8 cellular contexts compared by ENCODE assay signal in genomic region chr17:79843917-79844815, GRCh38. TPM values are rescaled to one million over a fixed set of nuclear protein-coding genes. Genes with fewer than 3 reads are reported as not detected.
DNase-seq lines count a peak whose midpoint lies in the region; ATAC-seq lines count a peak whose summit lies in the region.

No MANE protein-coding gene starts in this region.

- H3K27me3 Mint-ChIP-seq in activated T-cell treated with anti-CD3 and anti-CD28 coated beads, Interleukin-2, amount 50 U/mL, for 72 hours (ENCODE audit: low read depth) = peaks cover 29% of the 10 kb centered on the region

- H3K27ac Mint-ChIP-seq in activated T-cell treated with anti-CD3 and anti-CD28 coated beads, Interleukin-2, amount 50 U/mL, for 72 hours = no peak overlapping the region

- DNase-seq in activated T-cell treated with anti-CD3 and anti-CD28 coated beads, Interleukin-2, amount 50 U/mL, for 72 hours = peak in 1 of 2 donors; percentile 29
- no peak for DNase-seq in activated T-cell treated with anti-CD3 and anti-CD28 coated beads, Interleukin-2, amount 50 U/mL, for 48 hours
- DNase-seq in SJSA1 (ENCODE audit: low read depth in 1 of 2, low spot score in 2 of 2) = peak; percentile 73 to 83
- peak; percentile 73 for DNase-seq in myocyte (ENCODE audit: low read depth)
- DNase-seq in cerebellar cortex (ENCODE audit: low spot score) = no peak

- 1 to 2% methylated on average over 73 to 84 of the region's 84 CpGs for WGBS in esophagus, 2 donors

- peaks cover 24% of the 10 kb centered on the region for H3K4me1 Mint-ChIP-seq in activated T-cell treated with anti-CD3 and anti-CD28 coated beads, Interleukin-2, amount 50 U/mL, for 72 hours (ENCODE audit: low read depth)

- H3K4me3 ChIP-seq in SJSA1 (peak overlapping the region; percentile 41), esophagus (ENCODE audit: low read depth in 1 of 2, low read length in 2 of 2) (peak overlapping the region; percentile 43 to 47)

- peak overlapping the region; percentile 81 to 93 for H3K4me3 Mint-ChIP-seq in activated T-cell treated with anti-CD3 and anti-CD28 coated beads, Interleukin-2, amount 50 U/mL, for 72 hours

- H3K9me3 Mint-ChIP-seq in activated T-cell treated with anti-CD3 and anti-CD28 coated beads, Interleukin-2, amount 50 U/mL, for 72 hours = no peaks in the 10 kb centered on the region

- H3K27ac ChIP-seq in SJSA1 (peak overlapping the region; percentile 60), esophagus (ENCODE audit: low read depth in 2 of 2, low read length in 1 of 2) (peak overlapping the region; percentile 12 to 67)

- H3K27me3 ChIP-seq in SJSA1 (replicated peaks) (peaks cover 43% of the 10 kb centered on the region), esophagus (ENCODE audit: control insufficient read depth in 1 of 2, insufficient read depth in 2 of 2, low read length in 2 of 2) (peaks cover 0 to 22% of the 10 kb centered on the region in 2 donors)

- ATAC-seq in activated T-cell treated with anti-CD3 and anti-CD28 coated beads, Interleukin-2, amount 50 U/mL, for 72 hours (replicated peaks in 1 of 2) = no peak
- ATAC-seq in HG02642 (IDR thresholded peaks at IDR 0.05; ENCODE audit: poor library complexity, unreplicated experiment) (no peak), GM19452 (IDR thresholded peaks at IDR 0.05; ENCODE audit: unreplicated experiment) (no peak)

- H3K9me3 ChIP-seq in SJSA1 (replicated peaks) = peaks cover 31% of the 10 kb centered on the region
- H3K9me3 ChIP-seq in esophagus (ENCODE audit: control insufficient read depth in 2 of 2, insufficient read depth in 1 of 2, low read depth in 1 of 2, low read length in 1 of 2) = peaks cover 0 to 5% of the 10 kb centered on the region in 2 donors

- peaks cover 52% of the 10 kb centered on the region for H3K4me1 ChIP-seq in SJSA1 (replicated peaks)
- peaks cover 6 to 15% of the 10 kb centered on the region in 2 donors for H3K4me1 ChIP-seq in esophagus (ENCODE audit: control insufficient read depth in 2 of 2, insufficient read depth in 2 of 2, low read length in 1 of 2)

- no peaks in the 10 kb centered on the region for H3K36me3 Mint-ChIP-seq in activated T-cell treated with anti-CD3 and anti-CD28 coated beads, Interleukin-2, amount 50 U/mL, for 72 hours (ENCODE audit: insufficient read depth in 2 of 2)

- H3K36me3 ChIP-seq in SJSA1 (peaks cover 4% of the 10 kb centered on the region; the same call in 1 of the 2 replicates), esophagus (ENCODE audit: control insufficient read depth in 2 of 2, insufficient read depth in 2 of 2, low read length in 1 of 2) (no peaks in the 10 kb centered on the region)

RNA-seq across cellular contexts. Expression of gene CBX4, which starts 4.9 kb away (rescaled TPM):
- total RNA-seq in activated T-cell treated with anti-CD3 and anti-CD28 coated beads, Interleukin-2, amount 50 U/mL, for 72 hours = 10 to 100 TPM; 38.3 to 45.8 TPM
- 52.1 and 53.3 TPM in 2 replicates for total RNA-seq in SJSA1 (2014; rRNA removed; shearing (Covaris generic))
- 10 to 100 TPM; 10.7 to 15.8 TPM for polyA plus RNA-seq in esophagus
- 14.1 and 16.8 TPM in 2 replicates for total RNA-seq in myocyte
- polyA plus RNA-seq in myocyte (2012) = 14.1 TPM

RNA-seq across cellular contexts. Expression of gene CBX8, which starts 47.3 kb away (rescaled TPM):
- total RNA-seq in activated T-cell treated with anti-CD3 and anti-CD28 coated beads, Interleukin-2, amount 50 U/mL, for 72 hours = 1 to 10 TPM; 6.0 to 7.2 TPM
- 9.0 and 21.0 TPM in 2 replicates for total RNA-seq in SJSA1 (2014; rRNA removed; shearing (Covaris generic))
- 1 to 10 TPM; 2.2 to 3.2 TPM for polyA plus RNA-seq in esophagus
- 5.3 TPM in 2 replicates for total RNA-seq in myocyte
- polyA plus RNA-seq in myocyte (2012) = 5.5 TPM

Comparison
In these comparisons a context has a peak if more than half of its experiments do, and no peak if none do; other contexts are left out.
1. DNase-seq: peak in SJSA1 (2 of 2) and myocyte (single experiment); none in activated T-cell treated with anti-CD3 and anti-CD28 coated beads, Interleukin-2, amount 50 U/mL, for 48 hours (0 of 2) and cerebellar cortex (single experiment).